ENCODE assay signal across 21 cellular contexts in genomic region chr3:25452185-25452584, GRCh38. TPM values are rescaled to one million over a fixed set of nuclear protein-coding genes. Genes with fewer than 3 reads are reported as not detected.
A peak's percentile ranks its signal among the peaks of the same experiment; 100 is the strongest.
DNase-seq lines count a peak whose midpoint lies in the region; ATAC-seq and TF ChIP-seq lines count a peak whose summit lies in the region.
"Had no signal": no experiment of that assay in that cellular context is flagged by ENCODE, and none has a peak within 500 bp of the region (broad histone marks: within the 10 kb centered on the region; RNA-seq: fewer than 3 reads in every experiment).

No MANE protein-coding gene starts in this region.

- H3K27me3 ChIP-seq in right atrium auricular region (no peaks in the 10 kb centered on the region), gastroesophageal sphincter (no peaks in the 10 kb centered on the region), psoas muscle (ENCODE audit: insufficient read depth in 3 of 3, low read length in 2 of 3) (no peaks in the 10 kb centered on the region)

- H3K4me1 ChIP-seq in right atrium auricular region (peaks cover 0 to 87% of the 10 kb centered on the region in 2 donors), gastroesophageal sphincter (peaks cover 23 to 91% (median 24%) of the 10 kb centered on the region in 3 donors), psoas muscle (peaks cover 57% of the 10 kb centered on the region)

- H3K27ac Mint-ChIP-seq in activated CD4-positive, alpha-beta memory T cell treated with anti-CD3 and anti-CD28 coated beads for 36 hours, result no peak overlapping the region
- H3K27ac Mint-ChIP-seq: CD4-positive, alpha-beta memory T cell; HFFc6; IgD-negative memory B cell had no signal

- H3K36me3 ChIP-seq in right atrium auricular region, result no peaks in the 10 kb centered on the region
- H3K36me3 ChIP-seq in gastroesophageal sphincter, result no peaks in the 10 kb centered on the region
- no peaks in the 10 kb centered on the region for H3K36me3 ChIP-seq in psoas muscle (ENCODE audit: insufficient read depth in 1 of 2, low read depth in 1 of 2)
- H3K36me3 ChIP-seq: HAP-1 had no signal

- H3K4me3 Mint-ChIP-seq in activated CD4-positive, alpha-beta memory T cell treated with anti-CD3 and anti-CD28 coated beads for 36 hours, result no peak overlapping the region
- H3K4me3 Mint-ChIP-seq: CD4-positive, alpha-beta memory T cell; HFFc6; IgD-negative memory B cell had no signal

- no peak for TF ChIP-seq EP300 in gastroesophageal sphincter (IDR thresholded peaks at IDR 0.05)

- CTCF ChIA-PET in activated CD4-positive, alpha-beta memory T cell treated with anti-CD3 and anti-CD28 coated beads for 36 hours (lab: Charles Lee), result no interaction called here

- H3K27me3 Mint-ChIP-seq in activated CD4-positive, alpha-beta memory T cell treated with anti-CD3 and anti-CD28 coated beads for 36 hours, result peaks cover 1% of the 10 kb centered on the region
- H3K27me3 Mint-ChIP-seq: CD4-positive, alpha-beta memory T cell had no signal

- TF ChIP-seq POLR2A in gastroesophageal sphincter (IDR thresholded peaks at IDR 0.05), result no peak

- no peaks in the 10 kb centered on the region for H3K36me3 Mint-ChIP-seq in activated CD4-positive, alpha-beta memory T cell treated with anti-CD3 and anti-CD28 coated beads for 36 hours
- H3K36me3 Mint-ChIP-seq: CD4-positive, alpha-beta memory T cell; IgD-negative memory B cell had no signal

- 32 to 67% methylated on average over 5 of the region's 5 CpGs for WGBS in gastroesophageal sphincter (ENCODE audit: low coverage in 1 of 2), 2 donors
- WGBS in psoas muscle, 3 donors, result 43 to 50% (median 46%) methylated on average over 5 of the region's 5 CpGs

- POLR2A ChIA-PET in activated CD4-positive, alpha-beta memory T cell treated with anti-CD3 and anti-CD28 coated beads for 36 hours (lab: Charles Lee), result no interaction called here

- no peaks in the 10 kb centered on the region for H3K9me3 ChIP-seq in right atrium auricular region
- H3K9me3 ChIP-seq in gastroesophageal sphincter, result no peaks in the 10 kb centered on the region
- no peaks in the 10 kb centered on the region for H3K9me3 ChIP-seq in psoas muscle
- H3K9me3 ChIP-seq: HAP-1, SK-N-SH had no signal

- TF ChIP-seq CTCF in right atrium auricular region (IDR thresholded peaks at IDR 0.05), result no peak
- no peak for TF ChIP-seq CTCF in gastroesophageal sphincter (IDR thresholded peaks at IDR 0.05)
- no peak for TF ChIP-seq CTCF in psoas muscle (IDR thresholded peaks at IDR 0.05)

- H3K4me3 ChIP-seq in right atrium auricular region (no peak overlapping the region), gastroesophageal sphincter (no peak overlapping the region), psoas muscle (no peak overlapping the region)
- H3K4me3 ChIP-seq: HAP-1 had no signal

- no peaks in the 10 kb centered on the region for H3K9me3 Mint-ChIP-seq in activated CD4-positive, alpha-beta memory T cell treated with anti-CD3 and anti-CD28 coated beads for 36 hours
- H3K9me3 Mint-ChIP-seq: CD4-positive, alpha-beta memory T cell; HFFc6; IgD-negative memory B cell had no signal

- intact Hi-C loops in left cardiac atrium (cut with DNase I), result no loop called here
- intact Hi-C loops in psoas muscle (cut with DNase I), result no loop called here
- intact Hi-C loops in activated CD4-positive, alpha-beta memory T cell treated with anti-CD3 and anti-CD28 coated beads for 36 hours (cut with micrococcal nuclease), result no loop called here

- DNase-seq in right atrium auricular region (ENCODE audit: low spot score) (no peak), left cardiac atrium (no peak), psoas muscle (no peak), pons (ENCODE audit: low spot score) (no peak)
- no peak for DNase-seq in activated CD4-positive, alpha-beta memory T cell treated with anti-CD3 and anti-CD28 coated beads for 36 hours
- DNase-seq: C1 segment of cervical spinal cord; CD4-positive, alpha-beta memory T cell; COR-L47; GOT3; HFFc6; NCI-H1048; NCI-H1417; NCI-H1694; NCI-H2029 treated with DMSO at 0.1 percent for 48 hours; NCI-H526; SK-N-SH had no signal

- ATAC-seq in left cardiac atrium (no peak), gastroesophageal sphincter (no peak), psoas muscle (peak in 2 of 4 donors; percentile 55 to 70), GM21367 (IDR thresholded peaks at IDR 0.05; ENCODE audit: unreplicated experiment) (no peak)

- H3K27ac ChIP-seq in right atrium auricular region, result peak overlapping the region; percentile 7 to 75
- peak overlapping the region; percentile 57 to 82 (median 70) for H3K27ac ChIP-seq in gastroesophageal sphincter
- peak overlapping the region; percentile 77 for H3K27ac ChIP-seq in psoas muscle
- H3K27ac ChIP-seq: KMS-11 had no signal

- H3K4me1 Mint-ChIP-seq in activated CD4-positive, alpha-beta memory T cell treated with anti-CD3 and anti-CD28 coated beads for 36 hours (ENCODE audit: low read depth), result no peaks in the 10 kb centered on the region
- H3K4me1 Mint-ChIP-seq: CD4-positive, alpha-beta memory T cell; IgD-negative memory B cell had no signal

RNA-seq across cellular contexts. Expression of gene RARB, which starts 24.1 kb away (rescaled TPM):
- total RNA-seq in right atrium auricular region (10 to 100 TPM; 15.2 to 22.8 TPM), left cardiac atrium (10 to 100 TPM; 12.1 to 24.1 TPM), gastroesophageal sphincter (10 to 100 TPM; 13.1 to 45.8 (median 25.3) TPM), psoas muscle (1 to 10 TPM; 1.3 to 5.4 (median 1.9) TPM)
- 1 to 10 TPM; 1.1 to 2.0 (median 1.9) TPM for polyA plus RNA-seq in psoas muscle
- not detected for total RNA-seq in activated CD4-positive, alpha-beta memory T cell treated with anti-CD3 and anti-CD28 coated beads for 36 hours
- total RNA-seq: CD4-positive, alpha-beta memory T cell had no signal
